26 cellular contexts compared by ENCODE assay signal in the genomic region with DNA sequence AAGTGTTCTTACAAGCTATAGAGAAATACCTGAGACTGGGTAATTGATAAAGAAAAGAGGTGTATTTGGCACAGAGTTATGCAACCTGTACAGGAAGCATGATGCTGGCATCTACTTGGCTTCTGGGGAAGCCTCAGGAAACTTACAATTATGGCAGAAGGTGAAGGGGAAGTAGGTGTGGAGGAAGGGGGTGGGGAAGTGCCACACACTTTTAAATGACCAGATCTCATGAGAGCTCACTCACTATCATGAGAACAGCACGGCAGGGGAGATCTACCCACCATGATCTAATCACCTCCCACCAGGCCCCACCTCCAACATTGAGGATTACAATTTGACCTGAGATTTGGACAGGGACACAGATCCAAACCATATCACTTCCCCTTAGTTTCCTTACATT. TPM values are rescaled to one million over a fixed set of nuclear protein-coding genes. Genes with fewer than 3 reads are reported as not detected.
"Had no signal": no experiment of that assay in that cellular context is flagged by ENCODE, and none has a peak within 500 bp of the region (broad histone marks: within the 10 kb centered on the region; RNA-seq: fewer than 3 reads in every experiment).

No MANE protein-coding gene starts in this region.

- H3K27me3 Mint-ChIP-seq: effector memory CD8-positive, alpha-beta T cell had no signal

- H3K27me3 ChIP-seq: adrenal gland, brain microvascular endothelial cell, gastrocnemius medialis, ovary had no signal

- H3K9me3 ChIP-seq: adrenal gland, gastrocnemius medialis, left ventricle myocardium inferior, ovary, prostate gland, stomach, tibial artery had no signal

- DNase-seq: cortex of kidney, glutamatergic neuron, left ventricle myocardium inferior, retina had no signal

- H3K36me3 Mint-ChIP-seq: activated naive CD8-positive, alpha-beta T cell treated with anti-CD3 and anti-CD28 coated beads for 36 hours; stimulated activated effector memory CD8-positive, alpha-beta T cell treated with anti-CD3 and anti-CD28 coated beads, Interleukin-12 subunit alpha, Interleukin-12 subunit beta, amount 100 ng/mL, for 72 hours had no signal

- H3K27ac Mint-ChIP-seq: activated CD4-positive, alpha-beta T cell treated with anti-CD3 and anti-CD28 coated beads for 36 hours; activated naive CD4-positive, alpha-beta T cell treated with anti-CD3 and anti-CD28 coated beads for 36 hours; activated naive CD8-positive, alpha-beta T cell treated with anti-CD3 and anti-CD28 coated beads for 36 hours; activated T-helper 1 cell treated with anti-CD3 and anti-CD28 coated beads, Interleukin-12 subunit alpha, Interleukin-12 subunit beta, Interleukin-2, Interleukin-4 antibody, amounts not matched to agents 30 ng/mL and 10 ng/mL and 1 ng/mL, durations not matched to agents 14 hours and 24 hours and 36 hours; effector memory CD8-positive, alpha-beta T cell; stimulated activated effector memory CD8-positive, alpha-beta T cell treated with anti-CD3 and anti-CD28 coated beads, Interleukin-12 subunit alpha, Interleukin-12 subunit beta, amount 100 ng/mL, for 72 hours; T-helper 2 cell treated with Interferon-gamma antibody and Interleukin-4, amounts not matched to agents 5 μg/mL and 100 μg/mL, for 36 hours had no signal

- H3K9me3 Mint-ChIP-seq: activated naive CD4-positive, alpha-beta T cell treated with anti-CD3 and anti-CD28 coated beads for 36 hours; activated naive CD8-positive, alpha-beta T cell treated with anti-CD3 and anti-CD28 coated beads for 36 hours; activated T-helper 1 cell treated with anti-CD3 and anti-CD28 coated beads, Interleukin-12 subunit alpha, Interleukin-12 subunit beta, Interleukin-2, Interleukin-4 antibody, amounts not matched to agents 30 ng/mL and 10 ng/mL and 1 ng/mL, durations not matched to agents 14 hours and 24 hours and 36 hours; effector memory CD8-positive, alpha-beta T cell; stimulated activated effector memory CD8-positive, alpha-beta T cell treated with anti-CD3 and anti-CD28 coated beads, Interleukin-12 subunit alpha, Interleukin-12 subunit beta, amount 100 ng/mL, for 72 hours; T-helper 2 cell treated with Interferon-gamma antibody and Interleukin-4, amounts not matched to agents 5 μg/mL and 100 μg/mL, for 36 hours had no signal

- FAIRE-seq: astrocyte had no signal

- H3K4me1 ChIP-seq: adrenal gland, gastrocnemius medialis, left ventricle myocardium inferior, prostate gland, stomach, tibial artery had no signal

- H3K4me1 Mint-ChIP-seq: activated CD4-positive, alpha-beta T cell treated with anti-CD3 and anti-CD28 coated beads for 36 hours; activated naive CD8-positive, alpha-beta T cell treated with anti-CD3 and anti-CD28 coated beads for 36 hours; stimulated activated effector memory CD8-positive, alpha-beta T cell treated with anti-CD3 and anti-CD28 coated beads, Interleukin-12 subunit alpha, Interleukin-12 subunit beta, amount 100 ng/mL, for 72 hours had no signal

- H3K4me3 Mint-ChIP-seq: activated CD4-positive, alpha-beta T cell treated with anti-CD3 and anti-CD28 coated beads for 36 hours; activated naive CD4-positive, alpha-beta T cell treated with anti-CD3 and anti-CD28 coated beads for 36 hours; activated naive CD8-positive, alpha-beta T cell treated with anti-CD3 and anti-CD28 coated beads for 36 hours; activated T-helper 1 cell treated with anti-CD3 and anti-CD28 coated beads, Interleukin-12 subunit alpha, Interleukin-12 subunit beta, Interleukin-2, Interleukin-4 antibody, amounts not matched to agents 30 ng/mL and 10 ng/mL and 1 ng/mL, durations not matched to agents 14 hours and 24 hours and 36 hours; effector memory CD8-positive, alpha-beta T cell; stimulated activated effector memory CD8-positive, alpha-beta T cell treated with anti-CD3 and anti-CD28 coated beads, Interleukin-12 subunit alpha, Interleukin-12 subunit beta, amount 100 ng/mL, for 72 hours; T-helper 2 cell treated with Interferon-gamma antibody and Interleukin-4, amounts not matched to agents 5 μg/mL and 100 μg/mL, for 36 hours had no signal

- H3K4me3 ChIP-seq: adrenal gland, gastrocnemius medialis, left ventricle myocardium inferior, ovary, prostate gland, skin epidermis, stomach, tibial artery had no signal

- H3K36me3 ChIP-seq: adrenal gland, brain microvascular endothelial cell, gastrocnemius medialis, left ventricle myocardium inferior, ovary, prostate gland, stomach, tibial artery had no signal

- H3K27ac ChIP-seq: adrenal gland, brain microvascular endothelial cell, gastrocnemius medialis, left ventricle myocardium inferior, ovary, prostate gland, skin epidermis, stomach, tibial artery had no signal

RNA-seq across cellular contexts. Expression of gene TSHR, which starts 32.8 kb away (rescaled TPM):
- total RNA-seq: activated CD4-positive, alpha-beta T cell treated with anti-CD3 and anti-CD28 coated beads for 36 hours; activated CD8-positive, alpha-beta memory T cell treated with anti-CD3 and anti-CD28 coated beads for 36 hours; activated naive CD4-positive, alpha-beta T cell treated with anti-CD3 and anti-CD28 coated beads for 36 hours; activated naive CD8-positive, alpha-beta T cell treated with anti-CD3 and anti-CD28 coated beads for 36 hours; astrocyte; cardiac septum; chondrocyte; gastrocnemius medialis; left ventricle myocardium inferior; lung microvascular endothelial cell; mucosa of gallbladder had no signal
- polyA plus RNA-seq: neural cell had no signal
